15 cellular contexts compared by ENCODE assay signal in genomic region chr17:82121246-82121645, GRCh38. TPM values are rescaled to one million over a fixed set of nuclear protein-coding genes. Genes with fewer than 3 reads are reported as not detected.
DNase-seq lines count a peak whose midpoint lies in the region; ATAC-seq and TF ChIP-seq lines count a peak whose summit lies in the region.
"Had no signal": no experiment of that assay in that cellular context is flagged by ENCODE, and none has a peak within 500 bp of the region (broad histone marks: within the 10 kb centered on the region; RNA-seq: fewer than 3 reads in every experiment).

No MANE protein-coding gene starts in this region.

- H3K4me3 ChIP-seq in cardiac muscle cell (no peak overlapping the region), heart right ventricle (no peak overlapping the region), SJSA1 (no peak overlapping the region), hepatocyte (no peak overlapping the region), neural progenitor cell (no peak overlapping the region)
- H3K4me3 ChIP-seq: HAP-1 had no signal

- peaks cover 45% of the 10 kb centered on the region for H3K4me1 ChIP-seq in cardiac muscle cell (ENCODE audit: low read depth)
- no peaks in the 10 kb centered on the region for H3K4me1 ChIP-seq in heart right ventricle
- H3K4me1 ChIP-seq in SJSA1 (replicated peaks) = peaks cover 43% of the 10 kb centered on the region
- H3K4me1 ChIP-seq in hepatocyte (ENCODE audit: insufficient read depth) = peaks cover 20% of the 10 kb centered on the region
- H3K4me1 ChIP-seq in neural progenitor cell = peaks cover 27% of the 10 kb centered on the region
- H3K4me1 ChIP-seq: HAP-1 had no signal

- H4K20me1 ChIP-seq in hepatocyte (ENCODE audit: insufficient read depth, poor library complexity, severe bottlenecking) = no peaks in the 10 kb centered on the region
- H4K20me1 ChIP-seq in neural progenitor cell (ENCODE audit: low read depth) = no peaks in the 10 kb centered on the region

- H3K27me3 Mint-ChIP-seq in neural progenitor cell (ENCODE audit: insufficient read depth, low read depth) = no peaks in the 10 kb centered on the region

- intact Hi-C loops in heart right ventricle (cut with DNase I) = no loop called here

- H3K27ac Mint-ChIP-seq in neural progenitor cell = no peak overlapping the region

- 88 to 91% methylated on average over 4 of the region's 4 CpGs for WGBS in heart right ventricle, 2 donors
- 54% methylated on average over 4 of the region's 4 CpGs for WGBS in hepatocyte (ENCODE audit: low lambda C conversion rate, missing lambda C conversion rate)

- H3K9me3 Mint-ChIP-seq in neural progenitor cell = no peaks in the 10 kb centered on the region

- H3K36me3 ChIP-seq in cardiac muscle cell (no peaks in the 10 kb centered on the region), heart right ventricle (peaks cover 0 to 15% (median 0%) of the 10 kb centered on the region in 9 donors), SJSA1 (no peaks in the 10 kb centered on the region), hepatocyte (replicated peaks; ENCODE audit: insufficient read depth, low read depth) (no peaks in the 10 kb centered on the region), neural progenitor cell (no peaks in the 10 kb centered on the region)
- H3K36me3 ChIP-seq: HAP-1 had no signal

- H3K9me2 ChIP-seq in hepatocyte (replicated peaks; ENCODE audit: insufficient read depth) = no peaks in the 10 kb centered on the region

- H3K27me3 ChIP-seq in cardiac muscle cell (no peaks in the 10 kb centered on the region), heart right ventricle (no peaks in the 10 kb centered on the region), SJSA1 (replicated peaks) (no peaks in the 10 kb centered on the region), hepatocyte (no peaks in the 10 kb centered on the region), neural progenitor cell (no peaks in the 10 kb centered on the region)

- H3F3A ChIP-seq in neural progenitor cell (ENCODE audit: low read depth) = peaks cover 19% of the 10 kb centered on the region

- no peak for ATAC-seq in heart right ventricle
- no peak for ATAC-seq in HG02678 (IDR thresholded peaks at IDR 0.05; ENCODE audit: unreplicated experiment)

- H2AFZ ChIP-seq in hepatocyte = no peak overlapping the region
- no peak overlapping the region for H2AFZ ChIP-seq in neural progenitor cell (replicated peaks)

- no peak overlapping the region for H3K9ac ChIP-seq in neural progenitor cell

- no peaks in the 10 kb centered on the region for H3K9me3 ChIP-seq in cardiac muscle cell (ENCODE audit: low read depth)
- H3K9me3 ChIP-seq in heart right ventricle = no peaks in the 10 kb centered on the region
- no peaks in the 10 kb centered on the region for H3K9me3 ChIP-seq in SJSA1 (replicated peaks)
- no peaks in the 10 kb centered on the region for H3K9me3 ChIP-seq in hepatocyte (ENCODE audit: low read depth)
- H3K9me3 ChIP-seq in neural progenitor cell (ENCODE audit: low read depth) = no peaks in the 10 kb centered on the region
- H3K9me3 ChIP-seq: HAP-1 had no signal

- H3K79me2 ChIP-seq in hepatocyte (no peaks in the 10 kb centered on the region), neural progenitor cell (ENCODE audit: low read depth) (no peaks in the 10 kb centered on the region)

- H3K27ac ChIP-seq in cardiac muscle cell (peak overlapping the region; percentile 87), heart right ventricle (no peak overlapping the region), SJSA1 (peak overlapping the region; percentile 74), hepatocyte (peak overlapping the region; percentile 79), neural progenitor cell (no peak overlapping the region)

- H3K4me3 Mint-ChIP-seq in neural progenitor cell = no peak overlapping the region
- H3K4me3 Mint-ChIP-seq: CD14-positive monocyte had no signal

- H3K4me2 ChIP-seq in hepatocyte (no peak overlapping the region), neural progenitor cell (no peak overlapping the region)

- H3K36me3 Mint-ChIP-seq in neural progenitor cell = peaks cover 20% of the 10 kb centered on the region

- H3K4me1 Mint-ChIP-seq in neural progenitor cell = peaks cover 32% of the 10 kb centered on the region

- DNase-seq in cardiac muscle cell (ENCODE audit: low read depth in 1 of 2, low spot score in 1 of 2) = peak in 1 of 2 donors; percentile 31
- no peak for DNase-seq in heart right ventricle
- no peak for DNase-seq in SJSA1 (ENCODE audit: low read depth in 1 of 2, low spot score in 2 of 2)
- DNase-seq in hepatocyte (ENCODE audit: low spot score) = peak; percentile 9
- DNase-seq in neural progenitor cell (ENCODE audit: low spot score) = no peak
- DNase-seq in NCI-H345 treated with DMSO at 0.1 percent for 48 hours (lab: John Stamatoyannopoulos, UW; ENCODE audit: unreplicated experiment) = no peak
- DNase-seq: NCI-H187; NCI-H226; NCI-H526; NK-92 treated with Interleukin-12 subunit alpha and Interleukin-12 subunit beta, amount 100 ng/mL, for 24 hours; OCI-M1; SIG-M5 had no signal

- TF ChIP-seq CTCF in cardiac muscle cell (IDR thresholded peaks at IDR 0.05; ENCODE audit: low read depth, low read length) (no peak), heart right ventricle (IDR thresholded peaks at IDR 0.05) (no peak), hepatocyte (IDR thresholded peaks at IDR 0.05; ENCODE audit: poor library complexity) (no peak), neural progenitor cell (IDR thresholded peaks at IDR 0.05) (no peak)

RNA-seq across cellular contexts. Expression of gene FASN, which starts 23.2 kb away (rescaled TPM):
- 276 and 279 TPM in 2 replicates for total RNA-seq in cardiac muscle cell
- polyA plus RNA-seq in cardiac muscle cell = 61.8 and 85.9 TPM in 2 replicates
- 10 to 100 TPM in 8 of 10 donors, 1 to 10 TPM in 2; 9.0 to 62.4 (median 17.9) TPM for total RNA-seq in heart right ventricle
- 10 to 100 TPM; 34.4 to 58.4 TPM for polyA plus RNA-seq in heart right ventricle
- 54.6 and 77.6 TPM in 2 replicates for total RNA-seq in SJSA1 (2014; rRNA removed; shearing (Covaris generic))
- total RNA-seq in hepatocyte = 67.2 and 118 TPM in 2 replicates
- polyA plus RNA-seq in hepatocyte = 71.5 and 77.6 TPM in 2 replicates
- 77.9 and 266 TPM in 2 replicates for total RNA-seq in neural progenitor cell (ENCODE audit: low replicate concordance)

RNA-seq across cellular contexts. Expression of gene DUS1L, which starts 55.6 kb away (rescaled TPM):
- total RNA-seq in cardiac muscle cell (109 and 184 TPM in 2 replicates), heart right ventricle (10 to 100 TPM; 34.1 to 96.4 (median 43.1) TPM), hepatocyte (71.5 and 71.9 TPM in 2 replicates), neural progenitor cell (ENCODE audit: low replicate concordance) (54.5 and 76.6 TPM in 2 replicates)
- polyA plus RNA-seq in cardiac muscle cell (183 and 196 TPM in 2 replicates), heart right ventricle (100 to 1,000 TPM in 1 of 2 donors, 10 to 100 TPM in 1; 85.2 to 191 TPM), hepatocyte (160 and 202 TPM in 2 replicates)
- total RNA-seq in SJSA1 (2014; rRNA removed; shearing (Covaris generic)) = 181 and 210 TPM in 2 replicates

Comparison
In these comparisons a context has a peak if more than half of its experiments do, and no peak if none do; other contexts are left out.
1. H3K27ac ChIP-seq: peak in cardiac muscle cell (single experiment), SJSA1 (single experiment) and hepatocyte (single experiment); none in heart right ventricle (0 of 10) and neural progenitor cell (single experiment).